Comparison of ENCODE assay signal across 16 cellular contexts in genomic region chr1:41682845-41683630, GRCh38.
DNase-seq lines count a peak whose midpoint lies in the region; ATAC-seq and TF ChIP-seq lines count a peak whose summit lies in the region.
"Had no signal": no experiment of that assay in that cellular context is flagged by ENCODE, and none has a peak within 500 bp of the region (broad histone marks: within the 10 kb centered on the region; RNA-seq: fewer than 3 reads in every experiment).

No MANE protein-coding gene starts in this region.

- peak; percentile 46 for ATAC-seq in activated T-helper 17 cell treated with anti-CD3 and anti-CD28 coated beads, Interleukin-2, amount 50 U/mL, for 72 hours (replicated peaks)
- ATAC-seq in natural killer cell (peak in 2 of 3 donors; percentile 26 to 38), GM18511 (IDR thresholded peaks at IDR 0.05; ENCODE audit: unreplicated experiment) (no peak)

- no peaks in the 10 kb centered on the region for H3K27me3 Mint-ChIP-seq in activated T-helper 17 cell treated with anti-CD3 and anti-CD28 coated beads, Interleukin-2, amount 50 U/mL, for 72 hours
- no peaks in the 10 kb centered on the region for H3K27me3 Mint-ChIP-seq in natural killer cell (ENCODE audit: low read depth in 2 of 2)

- TF ChIP-seq CTCF in natural killer cell (IDR thresholded peaks at IDR 0.05), result no peak

- H3K36me3 Mint-ChIP-seq in activated T-helper 17 cell treated with anti-CD3 and anti-CD28 coated beads, Interleukin-2, amount 50 U/mL, for 72 hours (ENCODE audit: low read depth), result no peaks in the 10 kb centered on the region
- H3K36me3 Mint-ChIP-seq in natural killer cell, result no peaks in the 10 kb centered on the region

- peak overlapping the region; percentile 63 for H3K4me3 Mint-ChIP-seq in activated T-helper 17 cell treated with anti-CD3 and anti-CD28 coated beads, Interleukin-2, amount 50 U/mL, for 72 hours
- H3K4me3 Mint-ChIP-seq in natural killer cell, result peak overlapping the region; percentile 78

- no peaks in the 10 kb centered on the region for H3K9me3 Mint-ChIP-seq in activated T-helper 17 cell treated with anti-CD3 and anti-CD28 coated beads, Interleukin-2, amount 50 U/mL, for 72 hours
- H3K9me3 Mint-ChIP-seq in natural killer cell, result no peaks in the 10 kb centered on the region

- intact Hi-C loops in natural killer cell (cut with micrococcal nuclease), result loop anchor here (5.0 kb wide), 3 partner anchors 44 to 214 kb away; no protein-coding TSS in a partner anchor

- DNase-seq in NCI-H82 (lab: John Stamatoyannopoulos, UW) (peak; percentile 27), NCI-H82 treated with DMSO at 0.1 percent for 48 hours (lab: John Stamatoyannopoulos, UW; ENCODE audit: unreplicated experiment) (no peak), natural killer cell (no peak), NCI-H1694 treated with DMSO at 0.1 percent for 48 hours (lab: John Stamatoyannopoulos, UW) (no peak)
- DNase-seq in Jurkat, Clone E6-1 (ENCODE audit: low read depth, low spot score), result peak; percentile 65
- DNase-seq in stimulated activated CD4-positive, alpha-beta T cell treated with anti-CD3 and anti-CD28 coated beads, Interleukin-4, amount 100 ng/mL, for 4 hours, result no peak
- DNase-seq: activated CD4-positive, CD25-positive, alpha-beta regulatory T cell; esophagus squamous epithelium; H7; lower lobe of right lung; NCI-H1417; NCI-H526; upper lobe of left lung had no signal

- H3K4me3 ChIP-seq in Jurkat, Clone E6-1 (ENCODE audit: low read length), result peak overlapping the region; percentile 7; the same call in 1 of the 2 replicates
- H3K4me3 ChIP-seq: esophagus squamous epithelium, lower lobe of right lung, smooth muscle cell, upper lobe of left lung had no signal

- peak overlapping the region; percentile 85 for H3K27ac Mint-ChIP-seq in activated T-helper 17 cell treated with anti-CD3 and anti-CD28 coated beads, Interleukin-2, amount 50 U/mL, for 72 hours
- peak overlapping the region; percentile 69 to 82 for H3K27ac Mint-ChIP-seq in natural killer cell

- H3K4me1 Mint-ChIP-seq in activated T-helper 17 cell treated with anti-CD3 and anti-CD28 coated beads, Interleukin-2, amount 50 U/mL, for 72 hours, result peaks cover 59% of the 10 kb centered on the region
- peaks cover 100% of the 10 kb centered on the region in 2 donors for H3K4me1 Mint-ChIP-seq in natural killer cell

Comparison
In these comparisons a context has a peak if more than half of its experiments do, and no peak if none do; other contexts are left out.
1. DNase-seq: peak in NCI-H82 (single experiment) and Jurkat, Clone E6-1 (single experiment); none in NCI-H82 treated with DMSO at 0.1 percent for 48 hours (single experiment), natural killer cell (single experiment), NCI-H1694 treated with DMSO at 0.1 percent for 48 hours (single experiment) and stimulated activated CD4-positive, alpha-beta T cell treated with anti-CD3 and anti-CD28 coated beads, Interleukin-4, amount 100 ng/mL, for 4 hours (0 of 2).